ENCODE assay signal across 9 cellular contexts in the genomic region with DNA sequence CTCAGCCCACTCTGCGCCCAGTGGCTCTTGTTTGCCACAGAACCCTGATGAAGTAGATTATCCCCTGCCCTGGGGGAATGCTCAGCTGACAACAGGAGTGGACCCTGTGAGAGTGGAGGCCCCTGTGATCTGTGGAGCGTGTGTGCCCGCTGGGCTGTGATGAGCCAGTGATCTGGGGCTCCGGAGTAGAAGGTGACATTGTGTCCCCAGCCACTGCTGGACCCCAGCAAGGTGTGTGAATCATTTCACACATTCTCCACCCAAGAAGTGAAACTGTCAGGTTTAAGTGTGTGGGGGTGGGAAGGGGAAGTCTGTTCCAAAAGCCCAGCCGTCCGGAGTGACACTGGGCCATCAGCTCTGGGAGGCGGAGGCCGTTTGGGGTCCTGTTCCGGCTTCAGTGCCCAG. TPM values are rescaled to one million over a fixed set of nuclear protein-coding genes. Genes with fewer than 3 reads are reported as not detected.
DNase-seq lines count a peak whose midpoint lies in the region; ATAC-seq and TF ChIP-seq lines count a peak whose summit lies in the region.
"Had no signal": no experiment of that assay in that cellular context is flagged by ENCODE, and none has a peak within 500 bp of the region (broad histone marks: within the 10 kb centered on the region; RNA-seq: fewer than 3 reads in every experiment).

No MANE protein-coding gene starts in this region.

- H3K4me2 ChIP-seq in BLaER1 = peak overlapping the region; percentile 90

- no peaks in the 10 kb centered on the region for H3K27me3 ChIP-seq in BLaER1
- no peaks in the 10 kb centered on the region for H3K27me3 ChIP-seq in colonic mucosa
- H3K27me3 ChIP-seq in uterus = no peaks in the 10 kb centered on the region

- ATAC-seq in GM19025 (IDR thresholded peaks at IDR 0.05; ENCODE audit: low read depth, unreplicated experiment) (peak; percentile 44), HG03175 (IDR thresholded peaks at IDR 0.05; ENCODE audit: unreplicated experiment) (peak; percentile 57)

- H3K36me3 ChIP-seq in BLaER1 = peaks cover 15% of the 10 kb centered on the region; the same call in 1 of the 2 replicates
- no peaks in the 10 kb centered on the region for H3K36me3 ChIP-seq in colonic mucosa
- no peaks in the 10 kb centered on the region for H3K36me3 ChIP-seq in uterus

- peak overlapping the region; percentile 92 for H3K27ac ChIP-seq in BLaER1
- H3K27ac ChIP-seq in colonic mucosa = peak overlapping the region; percentile 1
- no peak overlapping the region for H3K27ac ChIP-seq in uterus

- peak overlapping the region; percentile 58 for H3K4me3 ChIP-seq in BLaER1
- H3K4me3 ChIP-seq in colonic mucosa = no peak overlapping the region
- H3K4me3 ChIP-seq in uterus = no peak overlapping the region

- no peaks in the 10 kb centered on the region for H3K9me3 ChIP-seq in BLaER1
- no peaks in the 10 kb centered on the region for H3K9me3 ChIP-seq in colonic mucosa
- H3K9me3 ChIP-seq in uterus = no peaks in the 10 kb centered on the region

- H4K20me1 ChIP-seq in BLaER1 = peaks cover 55% of the 10 kb centered on the region

- no peak for TF ChIP-seq POLR2A in uterus (IDR thresholded peaks at IDR 0.05)

- DNase-seq in colonic mucosa = no peak
- no peak for DNase-seq in SKM-1 (lab: John Stamatoyannopoulos, UW; ENCODE audit: unreplicated experiment)
- DNase-seq in DMS 273 treated with DMSO at 0.1 percent for 48 hours (lab: John Stamatoyannopoulos, UW) = no peak
- no peak for DNase-seq in uterus
- no peak for DNase-seq in activated naive CD4-positive, alpha-beta T cell treated with anti-CD3 and anti-CD28 coated beads, Interleukin-2, amount 50 U/mL, for 16 hours
- DNase-seq: activated CD8-positive, alpha-beta memory T cell treated with anti-CD3 and anti-CD28 coated beads for 24 hours had no signal

- no peak for TF ChIP-seq CTCF in colonic mucosa (IDR thresholded peaks at IDR 0.05)
- TF ChIP-seq CTCF in uterus (IDR thresholded peaks at IDR 0.05) = no peak

- H3K4me1 ChIP-seq in BLaER1 (peaks cover 100% of the 10 kb centered on the region), colonic mucosa (peaks cover 25% of the 10 kb centered on the region), uterus (no peaks in the 10 kb centered on the region)

- peak overlapping the region; percentile 78 for H3K9ac ChIP-seq in BLaER1
- H3K9ac ChIP-seq in colonic mucosa (ENCODE audit: low read depth in 2 of 2, low read length in 2 of 2) = peak overlapping the region; percentile 12 to 63

- intact Hi-C loops in colonic mucosa (cut with DNase I) (no loop called here), uterus (cut with DNase I; ENCODE audit: low total_unique reads) (no loop called here)

RNA-seq across cellular contexts. Expression of gene GRAMD4, which starts 33.1 kb away (rescaled TPM):
- total RNA-seq in colonic mucosa (100 to 1,000 TPM; 118 to 141 TPM), uterus (10 to 100 TPM in 3 of 4 donors, 1 to 10 TPM in 1; 5.6 to 37.0 (median 15.2) TPM)

RNA-seq across cellular contexts. Expression of gene CELSR1, which starts 49.6 kb away (rescaled TPM):
- total RNA-seq in colonic mucosa = 1 to 10 TPM; 2.7 to 7.8 TPM
- 10 to 100 TPM in 1 of 4 donors, 1 to 10 TPM in 3; 1.5 to 15.8 (median 8.4) TPM for total RNA-seq in uterus

Comparison
In these comparisons a context has a peak if more than half of its experiments do, and no peak if none do; other contexts are left out.
1. H3K27ac ChIP-seq: peak in BLaER1 (single experiment) and colonic mucosa (single experiment); none in uterus (0 of 2).